In genomic region chr20:48090784-48091183, GRCh38 we compare ENCODE assay signal across 11 cellular contexts.
"Had no signal": no experiment of that assay in that cellular context is flagged by ENCODE, and none has a peak within 500 bp of the region (broad histone marks: within the 10 kb centered on the region; RNA-seq: fewer than 3 reads in every experiment).

No MANE protein-coding gene starts in this region.

- FAIRE-seq: H1, H54 had no signal

- H2AFZ ChIP-seq: GM23248, GM23338 had no signal

- ATAC-seq: GM23338, HCT116 had no signal

- DNase-seq: GM23248, GOT3, H7, H9, HCEC 1CT, HFFc6 had no signal

- H3K4me3 ChIP-seq: GM23248, GM23338, HAP-1 had no signal

- H3K9me3 ChIP-seq: HAP-1 had no signal

- H3K4me2 ChIP-seq: GM23338 had no signal

- H3K27ac ChIP-seq: GM23248 had no signal

- H3K9ac ChIP-seq: GM23248 had no signal

- H3K4me1 ChIP-seq: HAP-1 had no signal

- H3K27ac Mint-ChIP-seq: GM23338, H9, HFFc6 had no signal

- H3K4me3 Mint-ChIP-seq: GM23338, H9, HFFc6 had no signal

- H3K4me1 Mint-ChIP-seq: GM23338 had no signal

- H3K36me3 ChIP-seq: HAP-1 had no signal
